Comparison of ENCODE assay signal across 8 cellular contexts in genomic region chr11:64916848-64917662, GRCh38. TPM values are rescaled to one million over a fixed set of nuclear protein-coding genes. Genes with fewer than 3 reads are reported as not detected.
DNase-seq lines count a peak whose midpoint lies in the region; ATAC-seq, FAIRE-seq and TF ChIP-seq lines count a peak whose summit lies in the region.

Gene ATG2A (minus strand): TSS chr11:64917209. CDS start chr11:64917135, 74 bp downstream.

- H3K4me3 ChIP-seq in keratinocyte (ENCODE audit: control insufficient read depth in 2 of 3, extremely low read depth in 1 of 3, insufficient read depth in 2 of 3, low read depth in 1 of 3, low read length in 3 of 3), result peak within 1 kb of the TSS; percentile 71 to 89 (median 87)

- H3K79me2 ChIP-seq in keratinocyte (ENCODE audit: control insufficient read depth, insufficient read depth, low read length), result peaks cover 14% of the 10 kb centered on the region

- ATAC-seq in HG03432 (IDR thresholded peaks at IDR 0.05; ENCODE audit: unreplicated experiment), result peak; percentile 92

- H3K27me3 ChIP-seq in keratinocyte (ENCODE audit: control insufficient read depth, extremely low read depth, insufficient read depth, low read length), result no peaks in the 10 kb centered on the region

- H3K9me1 ChIP-seq in keratinocyte (ENCODE audit: control insufficient read depth, extremely low read depth, insufficient read depth, low read length), result no peaks in the 10 kb centered on the region

- H3K9me3 ChIP-seq in keratinocyte (ENCODE audit: control insufficient read depth, low read depth, low read length), result no peaks in the 10 kb centered on the region

- peaks cover 13% of the 10 kb centered on the region for H3K4me1 ChIP-seq in keratinocyte (ENCODE audit: control insufficient read depth, extremely low read depth, insufficient read depth, low read length)

- peak within 1 kb of the TSS; percentile 95 for H3K9ac ChIP-seq in keratinocyte (ENCODE audit: control insufficient read depth, extremely low read depth, insufficient read depth, low read length)

- no peaks in the 10 kb centered on the region for H4K20me1 ChIP-seq in keratinocyte (ENCODE audit: control insufficient read depth, extremely low read depth, insufficient read depth, low read length)

- peak within 1 kb of the TSS; percentile 100 for H3K4me2 ChIP-seq in keratinocyte (ENCODE audit: control insufficient read depth, extremely low read depth, insufficient read depth, low read depth, low read length)

- DNase-seq in AG20443 (ENCODE audit: low spot score) (peak; percentile 99), NCI-H510A (lab: John Stamatoyannopoulos, UW) (peak; percentile 96), cerebellum (ENCODE audit: low spot score) (peak; percentile 99), keratinocyte (ENCODE audit: low read depth, low spot score) (peak; percentile 98)
- peak; percentile 97 for DNase-seq in activated CD4-positive, alpha-beta T cell treated with anti-CD3 and anti-CD28 coated beads for 1 hour
- peak; percentile 98 for DNase-seq in stimulated activated CD4-positive, alpha-beta T cell treated with anti-CD3 and anti-CD28 coated beads, Interleukin-15, amount 100 ng/mL, for 1 hour (ENCODE audit: low read depth in 1 of 2, low spot score in 1 of 2)

- H2AFZ ChIP-seq in keratinocyte (ENCODE audit: control insufficient read depth, low read length), result peak within 1 kb of the TSS; percentile 76

- peaks cover 0 to 17% of the 10 kb centered on the region in 2 experiments for H3K36me3 ChIP-seq in keratinocyte (ENCODE audit: control insufficient read depth in 2 of 2, extremely low read depth in 1 of 2, insufficient read depth in 2 of 2, low read length in 2 of 2)

- FAIRE-seq in keratinocyte (lab: Jason Lieb, UNC), result peak; percentile 95

- dilution Hi-C loops in keratinocyte (cut with MboI; ENCODE audit: extremely low pct_ligation_motif_present, low sequenced_read_pairs), result no loop called here

- no peak for TF ChIP-seq CTCF in keratinocyte (optimal IDR thresholded peaks at IDR 0.05 in 1 of 3, IDR thresholded peaks at IDR 0.05 in 1 of 3, conservative IDR thresholded peaks at IDR 0.05 in 1 of 3; ENCODE audit: extremely low read depth in 1 of 3, insufficient read depth in 2 of 3, low read length in 3 of 3)

- TF ChIP-seq POLR2A in GM19099 (IDR thresholded peaks at IDR 0.05; ENCODE audit: extremely low read depth, insufficient read length, low read depth), result peak; percentile 79

- peak within 1 kb of the TSS; percentile 80 for H3K27ac ChIP-seq in keratinocyte (ENCODE audit: control insufficient read depth, insufficient read depth, low read length)

RNA-seq across cellular contexts. Expression of gene ATG2A, which starts in this region (rescaled TPM):
- total RNA-seq in cerebellum, result 9.6 TPM
- 2.4 to 5.7 TPM (median 4.5 TPM) in 3 replicates for polyA plus RNA-seq in keratinocyte
- polyA plus RNA-seq in keratinocyte (2011; ENCODE audit: low read depth), result 8.6 TPM
- polyA plus RNA-seq in keratinocyte (2011; cell fraction: cytosol; rRNA removed), result 3.0 and 6.4 TPM in 2 replicates
- 15.8 and 21.8 TPM in 2 replicates for polyA plus RNA-seq in keratinocyte (2011; cell fraction: nucleus; rRNA removed)
- 13.5 and 26.7 TPM in 2 replicates for polyA plus RNA-seq in keratinocyte (2012; ENCODE audit: low replicate concordance)
- polyA minus RNA-seq in keratinocyte, result 7.6 to 19.2 TPM (median 9.6 TPM) in 3 replicates
- polyA minus RNA-seq in keratinocyte (2011; cell fraction: cytosol; rRNA and poly(A)+ RNA removed), result 27.4 TPM
- polyA minus RNA-seq in keratinocyte (2011; cell fraction: nucleus; rRNA and poly(A)+ RNA removed), result 18.6 and 21.2 TPM in 2 replicates

Comparison
In these comparisons a context has a peak if more than half of its experiments do, and no peak if none do; other contexts are left out.
1. Peak in every context shown above with its lines: DNase-seq, ATAC-seq, H3K4me3 ChIP-seq and H3K27ac ChIP-seq.